Comparison of ENCODE assay signal across 2 cellular contexts in genomic region chr15:66692391-66692790, GRCh38.
TF ChIP-seq lines count a peak whose summit lies in the region.

No MANE protein-coding gene starts in this region.

TF ChIP-seq in GM23338, 12 proteins besides CTCF, POLR2A, EP300 and RAD21:
- TF ChIP-seq JUNB (IDR thresholded peaks at IDR 0.05; ENCODE audit: unreplicated experiment) (no peak), ZNF114 (CRISPR knock-in tag; IDR thresholded peaks at IDR 0.05) (no peak), NANOG (IDR thresholded peaks at IDR 0.05; ENCODE audit: borderline replicate concordance) (no peak), REST (IDR thresholded peaks at IDR 0.05; ENCODE audit: unreplicated experiment) (no peak), POLR2AphosphoS5 (IDR thresholded peaks at IDR 0.05; ENCODE audit: low read depth) (no peak), ETS1 (IDR thresholded peaks at IDR 0.05) (no peak)

TF ChIP-seq in endothelial cell of umbilical vein, 7 proteins besides CTCF, POLR2A, EP300 and RAD21:
- TF ChIP-seq MAX (IDR thresholded peaks at IDR 0.05; ENCODE audit: insufficient read depth, insufficient read length) = no peak
- no peak for TF ChIP-seq GATA2 (IDR thresholded peaks at IDR 0.05; ENCODE audit: insufficient read depth, insufficient read length, low read depth, low read length)
- no peak for TF ChIP-seq MYC (IDR thresholded peaks at IDR 0.05; ENCODE audit: low read depth, low read length)
- TF ChIP-seq POLR2AphosphoS5 (IDR thresholded peaks at IDR 0.05; ENCODE audit: insufficient read depth, low read depth, low read length) = no peak
- TF ChIP-seq FOS (IDR thresholded peaks at IDR 0.05; ENCODE audit: borderline replicate concordance, insufficient read depth, low read length) = no peak
- no peak for TF ChIP-seq JUN (IDR thresholded peaks at IDR 0.05; ENCODE audit: borderline replicate concordance, insufficient read depth, insufficient read length, low read depth)
